1 cellular context compared by ENCODE assay signal in genomic region chr11:947744-948143, GRCh38.
TF ChIP-seq lines count a peak whose summit lies in the region.

No MANE protein-coding gene starts in this region.

TF ChIP-seq in HepG2, 621 proteins besides CTCF, POLR2A, EP300 and RAD21 (continued from another document and continues in another):
- TF ChIP-seq, protein P1, sequence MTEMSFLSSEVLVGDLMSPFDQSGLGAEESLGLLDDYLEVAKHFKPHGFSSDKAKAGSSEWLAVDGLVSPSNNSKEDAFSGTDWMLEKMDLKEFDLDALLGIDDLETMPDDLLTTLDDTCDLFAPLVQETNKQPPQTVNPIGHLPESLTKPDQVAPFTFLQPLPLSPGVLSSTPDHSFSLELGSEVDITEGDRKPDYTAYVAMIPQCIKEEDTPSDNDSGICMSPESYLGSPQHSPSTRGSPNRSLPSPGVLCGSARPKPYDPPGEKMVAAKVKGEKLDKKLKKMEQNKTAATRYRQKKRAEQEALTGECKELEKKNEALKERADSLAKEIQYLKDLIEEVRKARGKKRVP (CRISPR knock-in tag; IDR thresholded peaks at IDR 0.05): no peak
- no peak for TF ChIP-seq GRHL1 (CRISPR knock-in tag; conservative IDR thresholded peaks at IDR 0.05)
- no peak for TF ChIP-seq PATZ1 (CRISPR knock-in tag; IDR thresholded peaks at IDR 0.05)
- no peak for TF ChIP-seq PHF5A (CRISPR knock-in tag; IDR thresholded peaks at IDR 0.05; ENCODE audit: low read depth, unreplicated experiment)
- no peak for TF ChIP-seq ZEB1 (IDR thresholded peaks at IDR 0.05; ENCODE audit: insufficient replicate concordance, low read depth)
- TF ChIP-seq HNRNPL (IDR thresholded peaks at IDR 0.05; ENCODE audit: low read depth, low read length): no peak
- no peak for TF ChIP-seq ZNF3 (CRISPR knock-in tag; IDR thresholded peaks at IDR 0.05)
- TF ChIP-seq FOXJ3 (CRISPR knock-in tag; IDR thresholded peaks at IDR 0.05; ENCODE audit: borderline replicate concordance): no peak
- TF ChIP-seq CHD2 (IDR thresholded peaks at IDR 0.05; ENCODE audit: low read depth, low read length): no peak
- TF ChIP-seq NCOA2 (CRISPR knock-in tag; IDR thresholded peaks at IDR 0.05): 0 out of 2 replicates have a peak, but pooled peaks have one; percentile 8
- no peak for TF ChIP-seq PLRG1 (conservative IDR thresholded peaks at IDR 0.05)
- TF ChIP-seq ZNF703 (CRISPR knock-in tag; IDR thresholded peaks at IDR 0.05; ENCODE audit: borderline replicate concordance): no peak
- no peak for TF ChIP-seq ZNF639 (CRISPR knock-in tag; conservative IDR thresholded peaks at IDR 0.05)
- TF ChIP-seq SNRNP70 (IDR thresholded peaks at IDR 0.05; ENCODE audit: low read depth, low read length): no peak
- TF ChIP-seq, protein P2, sequence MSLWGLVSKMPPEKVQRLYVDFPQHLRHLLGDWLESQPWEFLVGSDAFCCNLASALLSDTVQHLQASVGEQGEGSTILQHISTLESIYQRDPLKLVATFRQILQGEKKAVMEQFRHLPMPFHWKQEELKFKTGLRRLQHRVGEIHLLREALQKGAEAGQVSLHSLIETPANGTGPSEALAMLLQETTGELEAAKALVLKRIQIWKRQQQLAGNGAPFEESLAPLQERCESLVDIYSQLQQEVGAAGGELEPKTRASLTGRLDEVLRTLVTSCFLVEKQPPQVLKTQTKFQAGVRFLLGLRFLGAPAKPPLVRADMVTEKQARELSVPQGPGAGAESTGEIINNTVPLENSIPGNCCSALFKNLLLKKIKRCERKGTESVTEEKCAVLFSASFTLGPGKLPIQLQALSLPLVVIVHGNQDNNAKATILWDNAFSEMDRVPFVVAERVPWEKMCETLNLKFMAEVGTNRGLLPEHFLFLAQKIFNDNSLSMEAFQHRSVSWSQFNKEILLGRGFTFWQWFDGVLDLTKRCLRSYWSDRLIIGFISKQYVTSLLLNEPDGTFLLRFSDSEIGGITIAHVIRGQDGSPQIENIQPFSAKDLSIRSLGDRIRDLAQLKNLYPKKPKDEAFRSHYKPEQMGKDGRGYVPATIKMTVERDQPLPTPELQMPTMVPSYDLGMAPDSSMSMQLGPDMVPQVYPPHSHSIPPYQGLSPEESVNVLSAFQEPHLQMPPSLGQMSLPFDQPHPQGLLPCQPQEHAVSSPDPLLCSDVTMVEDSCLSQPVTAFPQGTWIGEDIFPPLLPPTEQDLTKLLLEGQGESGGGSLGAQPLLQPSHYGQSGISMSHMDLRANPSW (CRISPR knock-in tag; IDR thresholded peaks at IDR 0.05; ENCODE audit: borderline replicate concordance): no peak
- TF ChIP-seq ARID4A (CRISPR knock-in tag; IDR thresholded peaks at IDR 0.05; ENCODE audit: borderline replicate concordance): no peak
- no peak for TF ChIP-seq RFXAP (CRISPR knock-in tag; IDR thresholded peaks at IDR 0.05; ENCODE audit: borderline replicate concordance)
- TF ChIP-seq AKAP8 (CRISPR knock-in tag; IDR thresholded peaks at IDR 0.05): no peak
- TF ChIP-seq, protein P3, sequence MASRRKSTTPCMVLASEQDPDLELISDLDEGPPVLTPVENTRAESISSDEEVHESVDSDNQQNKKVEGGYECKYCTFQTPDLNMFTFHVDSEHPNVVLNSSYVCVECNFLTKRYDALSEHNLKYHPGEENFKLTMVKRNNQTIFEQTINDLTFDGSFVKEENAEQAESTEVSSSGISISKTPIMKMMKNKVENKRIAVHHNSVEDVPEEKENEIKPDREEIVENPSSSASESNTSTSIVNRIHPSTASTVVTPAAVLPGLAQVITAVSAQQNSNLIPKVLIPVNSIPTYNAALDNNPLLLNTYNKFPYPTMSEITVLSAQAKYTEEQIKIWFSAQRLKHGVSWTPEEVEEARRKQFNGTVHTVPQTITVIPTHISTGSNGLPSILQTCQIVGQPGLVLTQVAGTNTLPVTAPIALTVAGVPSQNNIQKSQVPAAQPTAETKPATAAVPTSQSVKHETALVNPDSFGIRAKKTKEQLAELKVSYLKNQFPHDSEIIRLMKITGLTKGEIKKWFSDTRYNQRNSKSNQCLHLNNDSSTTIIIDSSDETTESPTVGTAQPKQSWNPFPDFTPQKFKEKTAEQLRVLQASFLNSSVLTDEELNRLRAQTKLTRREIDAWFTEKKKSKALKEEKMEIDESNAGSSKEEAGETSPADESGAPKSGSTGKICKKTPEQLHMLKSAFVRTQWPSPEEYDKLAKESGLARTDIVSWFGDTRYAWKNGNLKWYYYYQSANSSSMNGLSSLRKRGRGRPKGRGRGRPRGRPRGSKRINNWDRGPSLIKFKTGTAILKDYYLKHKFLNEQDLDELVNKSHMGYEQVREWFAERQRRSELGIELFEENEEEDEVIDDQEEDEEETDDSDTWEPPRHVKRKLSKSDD (CRISPR knock-in tag; IDR thresholded peaks at IDR 0.05; ENCODE audit: low read depth): no peak
- TF ChIP-seq HDAC2 (CRISPR knock-in tag; IDR thresholded peaks at IDR 0.05): no peak
- TF ChIP-seq, protein P4, sequence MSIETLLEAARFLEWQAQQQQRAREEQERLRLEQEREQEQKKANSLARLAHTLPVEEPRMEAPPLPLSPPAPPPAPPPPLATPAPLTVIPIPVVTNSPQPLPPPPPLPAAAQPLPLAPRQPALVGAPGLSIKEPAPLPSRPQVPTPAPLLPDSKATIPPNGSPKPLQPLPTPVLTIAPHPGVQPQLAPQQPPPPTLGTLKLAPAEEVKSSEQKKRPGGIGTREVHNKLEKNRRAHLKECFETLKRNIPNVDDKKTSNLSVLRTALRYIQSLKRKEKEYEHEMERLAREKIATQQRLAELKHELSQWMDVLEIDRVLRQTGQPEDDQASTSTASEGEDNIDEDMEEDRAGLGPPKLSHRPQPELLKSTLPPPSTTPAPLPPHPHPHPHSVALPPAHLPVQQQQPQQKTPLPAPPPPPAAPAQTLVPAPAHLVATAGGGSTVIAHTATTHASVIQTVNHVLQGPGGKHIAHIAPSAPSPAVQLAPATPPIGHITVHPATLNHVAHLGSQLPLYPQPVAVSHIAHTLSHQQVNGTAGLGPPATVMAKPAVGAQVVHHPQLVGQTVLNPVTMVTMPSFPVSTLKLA (IDR thresholded peaks at IDR 0.05): no peak
- no peak for TF ChIP-seq ZNF496 (CRISPR knock-in tag; IDR thresholded peaks at IDR 0.05; ENCODE audit: insufficient replicate concordance)
- TF ChIP-seq, protein P5, sequence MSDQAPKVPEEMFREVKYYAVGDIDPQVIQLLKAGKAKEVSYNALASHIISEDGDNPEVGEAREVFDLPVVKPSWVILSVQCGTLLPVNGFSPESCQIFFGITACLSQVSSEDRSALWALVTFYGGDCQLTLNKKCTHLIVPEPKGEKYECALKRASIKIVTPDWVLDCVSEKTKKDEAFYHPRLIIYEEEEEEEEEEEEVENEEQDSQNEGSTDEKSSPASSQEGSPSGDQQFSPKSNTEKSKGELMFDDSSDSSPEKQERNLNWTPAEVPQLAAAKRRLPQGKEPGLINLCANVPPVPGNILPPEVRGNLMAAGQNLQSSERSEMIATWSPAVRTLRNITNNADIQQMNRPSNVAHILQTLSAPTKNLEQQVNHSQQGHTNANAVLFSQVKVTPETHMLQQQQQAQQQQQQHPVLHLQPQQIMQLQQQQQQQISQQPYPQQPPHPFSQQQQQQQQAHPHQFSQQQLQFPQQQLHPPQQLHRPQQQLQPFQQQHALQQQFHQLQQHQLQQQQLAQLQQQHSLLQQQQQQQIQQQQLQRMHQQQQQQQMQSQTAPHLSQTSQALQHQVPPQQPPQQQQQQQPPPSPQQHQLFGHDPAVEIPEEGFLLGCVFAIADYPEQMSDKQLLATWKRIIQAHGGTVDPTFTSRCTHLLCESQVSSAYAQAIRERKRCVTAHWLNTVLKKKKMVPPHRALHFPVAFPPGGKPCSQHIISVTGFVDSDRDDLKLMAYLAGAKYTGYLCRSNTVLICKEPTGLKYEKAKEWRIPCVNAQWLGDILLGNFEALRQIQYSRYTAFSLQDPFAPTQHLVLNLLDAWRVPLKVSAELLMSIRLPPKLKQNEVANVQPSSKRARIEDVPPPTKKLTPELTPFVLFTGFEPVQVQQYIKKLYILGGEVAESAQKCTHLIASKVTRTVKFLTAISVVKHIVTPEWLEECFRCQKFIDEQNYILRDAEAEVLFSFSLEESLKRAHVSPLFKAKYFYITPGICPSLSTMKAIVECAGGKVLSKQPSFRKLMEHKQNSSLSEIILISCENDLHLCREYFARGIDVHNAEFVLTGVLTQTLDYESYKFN (CRISPR knock-in tag; conservative IDR thresholded peaks at IDR 0.05): peak; percentile 66
- no peak for TF ChIP-seq ZMYM3 (CRISPR knock-in tag; IDR thresholded peaks at IDR 0.05)
- 0 out of 2 replicates have a peak, but pooled peaks have one; percentile 16 for TF ChIP-seq GATAD2A (CRISPR knock-in tag; IDR thresholded peaks at IDR 0.05)
- no peak for TF ChIP-seq ZFP36 (IDR thresholded peaks at IDR 0.05; ENCODE audit: borderline replicate concordance, low read depth, low read length, partially characterized antibody)
- TF ChIP-seq MXD3 (CRISPR knock-in tag; IDR thresholded peaks at IDR 0.05): no peak
- no peak for TF ChIP-seq ZNF264 (CRISPR knock-in tag; IDR thresholded peaks at IDR 0.05)
- TF ChIP-seq TEF (CRISPR knock-in tag; IDR thresholded peaks at IDR 0.05): no peak
- no peak for TF ChIP-seq ZNF775 (CRISPR knock-in tag; IDR thresholded peaks at IDR 0.05; ENCODE audit: borderline replicate concordance)
- no peak for TF ChIP-seq KLF11 (CRISPR knock-in tag; IDR thresholded peaks at IDR 0.05)
- TF ChIP-seq ZNF550 (CRISPR knock-in tag; IDR thresholded peaks at IDR 0.05; ENCODE audit: borderline replicate concordance): no peak
- TF ChIP-seq SOX6 (IDR thresholded peaks at IDR 0.05): no peak
- TF ChIP-seq SOX6 (CRISPR knock-in tag; IDR thresholded peaks at IDR 0.05): peak; percentile 62
